In the genomic region with DNA sequence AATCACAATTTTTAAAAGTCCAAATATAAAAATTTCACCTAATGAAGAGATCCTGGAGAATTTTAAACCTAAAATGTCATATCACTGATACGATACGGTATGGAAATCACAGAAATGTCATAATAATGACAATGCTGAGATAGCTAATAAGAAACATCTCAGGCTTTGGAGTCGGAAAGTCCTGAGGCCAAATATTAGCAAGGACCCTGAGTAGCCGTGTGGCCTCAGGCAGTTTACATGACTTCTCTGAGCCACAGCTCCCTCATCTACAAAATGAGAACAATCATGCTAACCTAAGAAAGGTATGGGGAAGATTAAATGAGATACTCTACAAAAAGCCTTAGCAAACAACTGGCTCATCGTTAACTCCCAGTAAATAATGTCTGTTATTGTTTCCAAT, we compare ENCODE assay signal across 3 cellular contexts.
"Had no signal": no experiment of that assay in that cellular context is flagged by ENCODE, and none has a peak within 500 bp of the region (broad histone marks: within the 10 kb centered on the region; RNA-seq: fewer than 3 reads in every experiment).

No MANE protein-coding gene starts in this region.

- H3K4me3 ChIP-seq: GM12878 had no signal

- DNase-seq: GDM1, GF-D8 had no signal
